25 cellular contexts compared by ENCODE assay signal in the genomic region with DNA sequence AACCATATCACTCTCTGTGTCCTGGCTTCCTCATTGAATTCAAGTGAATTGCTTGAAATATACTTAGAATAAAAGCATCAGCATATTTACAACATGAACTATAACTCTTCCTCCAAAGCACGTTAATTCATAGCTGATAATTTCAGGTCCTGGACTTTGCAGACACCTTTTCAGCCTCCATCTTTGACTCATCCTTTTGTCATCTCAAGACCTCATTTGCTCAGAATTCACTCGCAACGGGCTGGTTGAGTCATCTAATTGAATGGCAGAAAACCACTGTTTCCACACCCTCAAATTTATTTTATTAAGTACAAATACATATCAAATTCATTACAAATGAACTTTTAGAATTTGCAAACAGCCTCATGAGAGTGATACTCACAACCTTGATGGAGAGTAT.
DNase-seq lines count a peak whose midpoint lies in the region; ATAC-seq and TF ChIP-seq lines count a peak whose summit lies in the region.
"Had no signal": no experiment of that assay in that cellular context is flagged by ENCODE, and none has a peak within 500 bp of the region (broad histone marks: within the 10 kb centered on the region; RNA-seq: fewer than 3 reads in every experiment).

No MANE protein-coding gene starts in this region.

- DNase-seq in activated CD4-positive, alpha-beta memory T cell treated with anti-CD3 and anti-CD28 coated beads for 36 hours = peak; percentile 43
- no peak for DNase-seq in activated CD4-positive, alpha-beta memory T cell treated with anti-CD3 and anti-CD28 coated beads, Interleukin-2, amount 10 ng/mL, durations not matched to agents 7 days and 5 days
- DNase-seq in HS-27A (ENCODE audit: low read depth) (peak; percentile 26), RWPE1 (ENCODE audit: low spot score) (peak; percentile 79), foreskin keratinocyte (peak; percentile 73 to 89), MV-4-11 (lab: John Stamatoyannopoulos, UW) (no peak), glomerular visceral epithelial cell (ENCODE audit: extremely low spot score) (no peak), erythroblast (lab: John Stamatoyannopoulos, UW) (no peak)
- DNase-seq: activated naive CD4-positive, alpha-beta T cell treated with anti-CD3 and anti-CD28 coated beads, Interleukin-2, amount 50 U/mL, for 16 hours; CD4-positive, alpha-beta T cell; DND-41; NCI-H1105; NCI-H2029 treated with DMSO at 0.1 percent for 48 hours; NCI-H526; PC-9; sigmoid colon had no signal

- H3K4me1 ChIP-seq in foreskin keratinocyte = peaks cover 17% of the 10 kb centered on the region
- H3K4me1 ChIP-seq: sigmoid colon had no signal

- no peak overlapping the region for H3K27ac Mint-ChIP-seq in activated CD4-positive, alpha-beta memory T cell treated with anti-CD3 and anti-CD28 coated beads for 36 hours
- no peak overlapping the region for H3K27ac Mint-ChIP-seq in activated CD4-positive, alpha-beta memory T cell treated with anti-CD3 and anti-CD28 coated beads, Interleukin-2, amount 10 ng/mL, durations not matched to agents 7 days and 5 days
- H3K27ac Mint-ChIP-seq: activated T-helper 2 cell treated with anti-CD3 and anti-CD28 coated beads, Interferon-gamma antibody, Interleukin-2, Interleukin-4, amounts not matched to agents 10 μg/mL and 5 μg/mL and 100 μg/mL, durations not matched to agents 14 hours and 24 hours and 36 hours; CD4-positive, alpha-beta T cell; memory B cell; nephron; stimulated activated naive CD8-positive, alpha-beta T cell treated with anti-CD3 and anti-CD28 coated beads, Interleukin-15, Interleukin-2, amounts not matched to agents 100 ng/mL and 50 ng/mL, for 24 hours; WTC11 had no signal

- TF ChIP-seq CTCF in RWPE1 (conservative IDR thresholded peaks at IDR 0.05; ENCODE audit: low read depth) (no peak), foreskin keratinocyte (conservative IDR thresholded peaks at IDR 0.05) (no peak)

- TF ChIP-seq POLR2A in erythroblast (IDR thresholded peaks at IDR 0.05; ENCODE audit: low read length) = no peak

- CTCF ChIA-PET in activated CD4-positive, alpha-beta memory T cell treated with anti-CD3 and anti-CD28 coated beads for 36 hours (lab: Charles Lee) = no interaction called here
- CTCF ChIA-PET in activated CD4-positive, alpha-beta memory T cell treated with anti-CD3 and anti-CD28 coated beads, Interleukin-2, amount 10 ng/mL, durations not matched to agents 7 days and 5 days (lab: Charles Lee) = no interaction called here
- CTCF ChIA-PET in RWPE1 (lab: Yijun Ruan, JAX) = interaction anchor here (0.6 to 1.0 kb wide), 2 partner anchors 51 to 1696 kb away, joined by 3 to 5 read pairs; no protein-coding TSS in a partner anchor

- intact Hi-C loops in activated CD4-positive, alpha-beta memory T cell treated with anti-CD3 and anti-CD28 coated beads for 36 hours (cut with micrococcal nuclease) = no loop called here

- H3K27me3 ChIP-seq in foreskin keratinocyte = no peaks in the 10 kb centered on the region
- H3K27me3 ChIP-seq: cardiac muscle cell, sigmoid colon had no signal

- H3K36me3 Mint-ChIP-seq in activated CD4-positive, alpha-beta memory T cell treated with anti-CD3 and anti-CD28 coated beads for 36 hours = no peaks in the 10 kb centered on the region
- H3K36me3 Mint-ChIP-seq in activated CD4-positive, alpha-beta memory T cell treated with anti-CD3 and anti-CD28 coated beads, Interleukin-2, amount 10 ng/mL, durations not matched to agents 7 days and 5 days (ENCODE audit: low read depth) = peaks cover 3% of the 10 kb centered on the region
- H3K36me3 Mint-ChIP-seq: memory B cell had no signal

- POLR2A ChIA-PET in activated CD4-positive, alpha-beta memory T cell treated with anti-CD3 and anti-CD28 coated beads for 36 hours (lab: Charles Lee) = no interaction called here
- POLR2A ChIA-PET in activated CD4-positive, alpha-beta memory T cell treated with anti-CD3 and anti-CD28 coated beads, Interleukin-2, amount 10 ng/mL, durations not matched to agents 7 days and 5 days (lab: Charles Lee) = no interaction called here
- POLR2A ChIA-PET in RWPE1 (lab: Yijun Ruan, JAX; ENCODE audit: low non-redundant PET) = no interaction called here

- peaks cover 5% of the 10 kb centered on the region for H3K4me1 Mint-ChIP-seq in activated CD4-positive, alpha-beta memory T cell treated with anti-CD3 and anti-CD28 coated beads for 36 hours (ENCODE audit: low read depth)
- no peaks in the 10 kb centered on the region for H3K4me1 Mint-ChIP-seq in activated CD4-positive, alpha-beta memory T cell treated with anti-CD3 and anti-CD28 coated beads, Interleukin-2, amount 10 ng/mL, durations not matched to agents 7 days and 5 days
- H3K4me1 Mint-ChIP-seq: memory B cell, nephron, WTC11 had no signal

- ATAC-seq in foreskin keratinocyte = peak; percentile 88
- ATAC-seq: HCT116, left lobe of liver, WTC11 had no signal

- peaks cover 6% of the 10 kb centered on the region for H3K9me3 Mint-ChIP-seq in activated CD4-positive, alpha-beta memory T cell treated with anti-CD3 and anti-CD28 coated beads for 36 hours
- peaks cover 13% of the 10 kb centered on the region for H3K9me3 Mint-ChIP-seq in activated CD4-positive, alpha-beta memory T cell treated with anti-CD3 and anti-CD28 coated beads, Interleukin-2, amount 10 ng/mL, durations not matched to agents 7 days and 5 days
- H3K9me3 Mint-ChIP-seq: CD4-positive, alpha-beta T cell had no signal

- no peak overlapping the region for H3K4me3 Mint-ChIP-seq in activated CD4-positive, alpha-beta memory T cell treated with anti-CD3 and anti-CD28 coated beads for 36 hours
- H3K4me3 Mint-ChIP-seq in activated CD4-positive, alpha-beta memory T cell treated with anti-CD3 and anti-CD28 coated beads, Interleukin-2, amount 10 ng/mL, durations not matched to agents 7 days and 5 days = no peak overlapping the region
- H3K4me3 Mint-ChIP-seq: CD4-positive, alpha-beta T cell; memory B cell; nephron; stimulated activated naive CD8-positive, alpha-beta T cell treated with anti-CD3 and anti-CD28 coated beads, Interleukin-15, Interleukin-2, amounts not matched to agents 100 ng/mL and 50 ng/mL, for 24 hours; WTC11 had no signal

- no peak overlapping the region for H3K27ac ChIP-seq in RWPE1
- peak overlapping the region; percentile 71 for H3K27ac ChIP-seq in foreskin keratinocyte
- H3K27ac ChIP-seq: cardiac muscle cell, PC-9, sigmoid colon, thoracic aorta had no signal

- H3K27me3 Mint-ChIP-seq in activated CD4-positive, alpha-beta memory T cell treated with anti-CD3 and anti-CD28 coated beads for 36 hours = peaks cover 10% of the 10 kb centered on the region
- peaks cover 3% of the 10 kb centered on the region for H3K27me3 Mint-ChIP-seq in activated CD4-positive, alpha-beta memory T cell treated with anti-CD3 and anti-CD28 coated beads, Interleukin-2, amount 10 ng/mL, durations not matched to agents 7 days and 5 days
- H3K27me3 Mint-ChIP-seq: memory B cell had no signal

Comparison
In these comparisons a context has a peak if more than half of its experiments do, and no peak if none do; other contexts are left out.
1. DNase-seq: peak in activated CD4-positive, alpha-beta memory T cell treated with anti-CD3 and anti-CD28 coated beads for 36 hours (single experiment), HS-27A (single experiment), RWPE1 (single experiment) and foreskin keratinocyte (2 of 2); none in activated CD4-positive, alpha-beta memory T cell treated with anti-CD3 and anti-CD28 coated beads, Interleukin-2, amount 10 ng/mL, durations not matched to agents 7 days and 5 days (single experiment), MV-4-11 (single experiment), glomerular visceral epithelial cell (single experiment) and erythroblast (0 of 2).